In genomic region chr1:228164561-228165371, GRCh38 we compare ENCODE assay signal across 1 cellular context.
TF ChIP-seq lines count a peak whose summit lies in the region.

No MANE protein-coding gene starts in this region.

TF ChIP-seq in K562, 482 proteins besides CTCF, POLR2A, EP300 and RAD21 (continued from another document and continues in another):
- no peak for TF ChIP-seq FOXO4 (CRISPR knock-in tag; IDR thresholded peaks at IDR 0.05)
- no peak for TF ChIP-seq HMGN3 (IDR thresholded peaks at IDR 0.05; ENCODE audit: borderline replicate concordance, extremely low read depth, insufficient read length, low read depth, low read length)
- no peak for TF ChIP-seq EHMT2 (IDR thresholded peaks at IDR 0.05)
- no peak for TF ChIP-seq NEUROD1 (IDR thresholded peaks at IDR 0.05; ENCODE audit: borderline replicate concordance, low read depth, low read length, partially characterized antibody)
- TF ChIP-seq ZBTB7A (IDR thresholded peaks at IDR 0.05; ENCODE audit: borderline replicate concordance, control insufficient read depth, low read depth, low read length) = peak; percentile 46; the same call in 1 of the 2 replicates
- peak; percentile 94 for TF ChIP-seq MAX (CRISPR knock-in tag; IDR thresholded peaks at IDR 0.05)
- TF ChIP-seq NR1H2 (CRISPR knock-in tag; IDR thresholded peaks at IDR 0.05) = 0 out of 2 replicates have a peak, but pooled peaks have one; percentile 44
- no peak for TF ChIP-seq ZKSCAN3 (CRISPR knock-in tag; IDR thresholded peaks at IDR 0.05)
- peak in 1 of 2 experiments; percentile 58; a peak in 1 of 4 replicates for TF ChIP-seq ZMIZ1 (IDR thresholded peaks at IDR 0.05; ENCODE audit: low read depth in 2 of 2, low read length in 2 of 2)
- TF ChIP-seq KLF6 (CRISPR knock-in tag; IDR thresholded peaks at IDR 0.05; ENCODE audit: borderline replicate concordance) = no peak
- TF ChIP-seq ZNF57 (CRISPR knock-in tag; IDR thresholded peaks at IDR 0.05) = no peak
- TF ChIP-seq STAG1 (CRISPR knock-in tag; IDR thresholded peaks at IDR 0.05; ENCODE audit: borderline replicate concordance) = no peak
- no peak for TF ChIP-seq ELK3 (CRISPR knock-in tag; IDR thresholded peaks at IDR 0.05)
- no peak for TF ChIP-seq ZNF12 (CRISPR knock-in tag; IDR thresholded peaks at IDR 0.05)
- TF ChIP-seq GTF2B (IDR thresholded peaks at IDR 0.05; ENCODE audit: extremely low read depth, insufficient read length) = no peak
- TF ChIP-seq MIER1 (IDR thresholded peaks at IDR 0.05; ENCODE audit: low read depth) = peak; percentile 45; the same call in 1 of the 2 replicates
- no peak for TF ChIP-seq SMARCB1 (IDR thresholded peaks at IDR 0.05; ENCODE audit: insufficient read length, low read depth)
- no peak for TF ChIP-seq ADNP (tag; IDR thresholded peaks at IDR 0.05)
- no peak for TF ChIP-seq GATAD2A (IDR thresholded peaks at IDR 0.05)
- no peak for TF ChIP-seq MTF1 (CRISPR knock-in tag; IDR thresholded peaks at IDR 0.05; ENCODE audit: borderline replicate concordance)
- TF ChIP-seq NR4A1 (CRISPR knock-in tag; IDR thresholded peaks at IDR 0.05) = no peak
- TF ChIP-seq NR4A1 (tag; IDR thresholded peaks at IDR 0.05) = no peak
- no peak for TF ChIP-seq ID3 (CRISPR knock-in tag; IDR thresholded peaks at IDR 0.05)
- peak; percentile 88 for TF ChIP-seq ID3 (tag; IDR thresholded peaks at IDR 0.05)
- no peak for TF ChIP-seq PRPF4 (IDR thresholded peaks at IDR 0.05; ENCODE audit: insufficient read depth, low read depth, low read length, poor library complexity, severe bottlenecking)
- TF ChIP-seq PHF8 (IDR thresholded peaks at IDR 0.05; ENCODE audit: borderline replicate concordance, low read length) = no peak
- TF ChIP-seq ETV1 (tag; conservative IDR thresholded peaks at IDR 0.05; ENCODE audit: low read depth) = no peak
- no peak for TF ChIP-seq MCM3 (IDR thresholded peaks at IDR 0.05)
- no peak for TF ChIP-seq ELF2 (CRISPR knock-in tag; IDR thresholded peaks at IDR 0.05)
- TF ChIP-seq WHSC1 (IDR thresholded peaks at IDR 0.05; ENCODE audit: low read length) = no peak
- no peak for TF ChIP-seq ZC3H11A (IDR thresholded peaks at IDR 0.05; ENCODE audit: low read depth, low read length)
- no peak for TF ChIP-seq POU5F1 (IDR thresholded peaks at IDR 0.05; ENCODE audit: borderline replicate concordance, low read depth, low read length, partially characterized antibody)
- no peak for TF ChIP-seq CEBPZ (IDR thresholded peaks at IDR 0.05; ENCODE audit: borderline replicate concordance, low read depth, low read length)
- no peak for TF ChIP-seq ZNF699 (CRISPR knock-in tag; IDR thresholded peaks at IDR 0.05; ENCODE audit: insufficient replicate concordance)
- no peak for TF ChIP-seq CBX8 (IDR thresholded peaks at IDR 0.05; ENCODE audit: borderline replicate concordance, extremely low read depth, low read depth, low read length, poor library complexity, severe bottlenecking)
- no peak for TF ChIP-seq BRF2 (IDR thresholded peaks at IDR 0.05; ENCODE audit: borderline replicate concordance, insufficient read depth, insufficient read length)
- no peak for TF ChIP-seq RBM25 (IDR thresholded peaks at IDR 0.05; ENCODE audit: low read depth, low read length, severe bottlenecking)
- 0 out of 2 replicates have a peak, but pooled peaks have one; percentile 27 for TF ChIP-seq NR3C1 (CRISPR knock-in tag; IDR thresholded peaks at IDR 0.05)
- TF ChIP-seq BRCA1 (IDR thresholded peaks at IDR 0.05) = no peak
- TF ChIP-seq BRCA1 (CRISPR knock-in tag; IDR thresholded peaks at IDR 0.05) = no peak
- TF ChIP-seq KDM2B (CRISPR knock-in tag; IDR thresholded peaks at IDR 0.05) = no peak
- TF ChIP-seq MITF (IDR thresholded peaks at IDR 0.05) = no peak
- TF ChIP-seq ZNF316 (IDR thresholded peaks at IDR 0.05) = peak; percentile 65; the same call in 1 of the 2 replicates
- no peak for TF ChIP-seq HNRNPUL1 (IDR thresholded peaks at IDR 0.05; ENCODE audit: low read length)
- no peak for TF ChIP-seq E4F1 (CRISPR knock-in tag; IDR thresholded peaks at IDR 0.05; ENCODE audit: borderline replicate concordance)
